ENCODE assay signal across 17 cellular contexts in the genomic region with DNA sequence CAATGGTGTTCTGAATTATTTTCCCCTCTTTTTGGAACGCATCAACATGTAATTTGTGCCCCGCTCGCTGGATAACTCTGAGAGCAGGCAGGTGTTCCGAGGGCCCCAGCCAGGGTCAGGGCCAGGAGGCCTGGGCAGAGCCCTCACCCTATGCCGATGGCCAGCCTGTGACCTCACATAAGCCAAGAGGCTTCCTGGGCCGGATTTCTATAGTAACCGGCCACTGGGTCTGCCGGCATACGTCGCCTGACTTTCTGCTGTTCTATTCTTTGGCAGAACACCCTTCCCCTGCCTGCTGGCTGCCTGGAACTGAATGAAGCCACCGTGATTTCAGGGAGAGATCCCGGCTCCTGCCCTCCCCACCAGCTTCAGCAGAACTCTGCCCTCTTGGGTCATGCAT.
"Had no signal": no experiment of that assay in that cellular context is flagged by ENCODE, and none has a peak within 500 bp of the region (broad histone marks: within the 10 kb centered on the region; RNA-seq: fewer than 3 reads in every experiment).

No MANE protein-coding gene starts in this region.

- H3K27ac Mint-ChIP-seq: dendritic cell treated with granulocyte-macrophage colony-stimulating factor and Interleukin-4, amounts not matched to agents 40 ng/mL and 50 ng/mL, for 4 days; nephron had no signal

- H3K9me3 Mint-ChIP-seq: dendritic cell treated with granulocyte-macrophage colony-stimulating factor and Interleukin-4, amounts not matched to agents 40 ng/mL and 50 ng/mL, for 4 days; naive B cell; nephron had no signal

- FAIRE-seq: colon, endothelial cell of umbilical vein had no signal

- H3K27ac ChIP-seq: heart left ventricle, neutrophil, right atrium auricular region, sigmoid colon, skin epidermis had no signal

- H3K4me1 ChIP-seq: heart left ventricle had no signal

- DNase-seq: erythroblast; foreskin melanocyte; heart left ventricle; hippocampal formation; kidney glomerular epithelial cell; mesendoderm; naive B cell; sigmoid colon; stimulated activated naive CD4-positive, alpha-beta T cell treated with Interleukin-2 at 50 U/mL for 16 hours; trophoblast cell had no signal

- H3K36me3 ChIP-seq: heart left ventricle, neutrophil, right atrium auricular region, sigmoid colon had no signal

- H3K4me3 Mint-ChIP-seq: dendritic cell treated with granulocyte-macrophage colony-stimulating factor and Interleukin-4, amounts not matched to agents 40 ng/mL and 50 ng/mL, for 4 days; naive B cell; nephron had no signal

- H3K9me3 ChIP-seq: heart left ventricle, neutrophil, right atrium auricular region, sigmoid colon had no signal

- H3K4me3 ChIP-seq: heart left ventricle, right atrium auricular region, sigmoid colon, skin epidermis had no signal

- ATAC-seq: heart left ventricle had no signal

- H3K4me1 Mint-ChIP-seq: naive B cell, nephron had no signal

- H3K36me3 Mint-ChIP-seq: naive B cell had no signal
